1 cellular context compared by ENCODE assay signal in genomic region chr7:158733762-158734494, GRCh38.
TF ChIP-seq lines count a peak whose summit lies in the region.

No MANE protein-coding gene starts in this region.

TF ChIP-seq in H1, 55 proteins besides CTCF, POLR2A, EP300 and RAD21:
- TF ChIP-seq BCL11A (IDR thresholded peaks at IDR 0.05; ENCODE audit: low read depth in 2 of 2, low read length in 2 of 2) (no peak), ATF2 (IDR thresholded peaks at IDR 0.05; ENCODE audit: low read length) (0 out of 2 replicates have a peak, but pooled peaks have one; percentile 23), CREB1 (IDR thresholded peaks at IDR 0.05) (peak; percentile 61; the same call in 1 of the 2 replicates)
